8 cellular contexts compared by ENCODE assay signal in the genomic region with DNA sequence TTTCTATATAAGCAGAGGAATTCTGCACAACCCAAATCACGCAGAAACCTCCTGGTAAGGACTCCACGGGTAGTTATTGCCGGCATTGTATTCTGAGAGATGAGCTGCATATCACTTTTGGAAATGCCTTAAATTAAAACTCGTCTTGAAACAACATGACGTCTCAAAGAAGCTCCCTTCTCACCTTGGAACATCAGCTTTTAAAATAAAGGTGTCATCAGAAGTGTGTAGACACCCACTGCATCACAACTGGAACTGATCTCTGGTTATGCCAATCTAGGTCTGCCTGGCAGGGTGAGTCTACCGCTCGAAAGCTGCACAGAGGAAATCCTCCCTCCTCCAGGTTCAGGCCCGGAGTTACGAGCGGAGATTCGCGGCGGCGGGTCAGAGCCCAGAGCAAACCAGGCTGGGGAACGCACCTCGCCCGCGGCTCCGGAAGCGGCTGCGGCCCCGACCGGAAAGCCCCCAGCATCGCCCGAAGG. TPM values are rescaled to one million over a fixed set of nuclear protein-coding genes. Genes with fewer than 3 reads are reported as not detected.
A peak's percentile ranks its signal among the peaks of the same experiment; 100 is the strongest.
DNase-seq lines count a peak whose midpoint lies in the region; ATAC-seq lines count a peak whose summit lies in the region.

No MANE protein-coding gene starts in this region.

- ATAC-seq in HG03103 (IDR thresholded peaks at IDR 0.05; ENCODE audit: low read depth, unreplicated experiment) (peak; percentile 16), HG02973 (IDR thresholded peaks at IDR 0.05; ENCODE audit: unreplicated experiment) (no peak)
- peak; percentile 40 to 42 for ATAC-seq in stimulated activated naive B cell treated with anti-CD40 and anti-IgM and Interleukin-4, amounts not matched to agents 10 μg/mL and 1 μg/mL and 100 μg/mL, for 72 hours (replicated peaks)

- DNase-seq in DMS53 treated with DMSO at 0.1 percent for 48 hours (lab: John Stamatoyannopoulos, UW; ENCODE audit: unreplicated experiment), result peak; percentile 40
- no peak for DNase-seq in DMS53 (lab: John Stamatoyannopoulos, UW)
- no peak for DNase-seq in activated T-helper 2 cell treated with anti-CD3 and anti-CD28 coated beads, Interferon-gamma antibody, Interleukin-2, Interleukin-4, amounts not matched to agents 10 μg/mL and 5 μg/mL and 100 μg/mL, durations not matched to agents 14 hours and 24 hours and 36 hours (ENCODE audit: low spot score)
- DNase-seq in stimulated activated naive B cell treated with anti-CD40 and anti-IgM and Interleukin-4, amounts not matched to agents 10 μg/mL and 1 μg/mL and 100 μg/mL, for 72 hours, result no peak
- no peak for DNase-seq in cerebellar cortex (ENCODE audit: low spot score)

- intact Hi-C loops in activated T-helper 2 cell treated with anti-CD3 and anti-CD28 coated beads, Interferon-gamma antibody, Interleukin-2, Interleukin-4, amounts not matched to agents 10 μg/mL and 5 μg/mL and 100 μg/mL, durations not matched to agents 14 hours and 24 hours and 36 hours (cut with micrococcal nuclease), result loop anchor here (1.0 to 10.0 kb wide), 7 partner anchors 174 to 1638 kb away; partner anchors contain the start of genes MARCHF3 and PRRC1

- peaks cover 37% of the 10 kb centered on the region for H3K36me3 Mint-ChIP-seq in activated T-helper 2 cell treated with anti-CD3 and anti-CD28 coated beads, Interferon-gamma antibody, Interleukin-2, Interleukin-4, amounts not matched to agents 10 μg/mL and 5 μg/mL and 100 μg/mL, durations not matched to agents 14 hours and 24 hours and 36 hours (ENCODE audit: low read depth)
- H3K36me3 Mint-ChIP-seq in stimulated activated naive B cell treated with anti-CD40 and anti-IgM and Interleukin-4, amounts not matched to agents 10 μg/mL and 1 μg/mL and 100 μg/mL, for 72 hours, result peaks cover 13 to 24% of the 10 kb centered on the region in 2 donors

- H3K36me3 ChIP-seq in iPS-15b (ENCODE audit: control insufficient read depth, insufficient read depth, low read length), result no peaks in the 10 kb centered on the region

- H3K27ac Mint-ChIP-seq in activated T-helper 2 cell treated with anti-CD3 and anti-CD28 coated beads, Interferon-gamma antibody, Interleukin-2, Interleukin-4, amounts not matched to agents 10 μg/mL and 5 μg/mL and 100 μg/mL, durations not matched to agents 14 hours and 24 hours and 36 hours, result peak overlapping the region; percentile 95
- peak overlapping the region; percentile 97 for H3K27ac Mint-ChIP-seq in stimulated activated naive B cell treated with anti-CD40 and anti-IgM and Interleukin-4, amounts not matched to agents 10 μg/mL and 1 μg/mL and 100 μg/mL, for 72 hours

- H3K27me3 Mint-ChIP-seq in activated T-helper 2 cell treated with anti-CD3 and anti-CD28 coated beads, Interferon-gamma antibody, Interleukin-2, Interleukin-4, amounts not matched to agents 10 μg/mL and 5 μg/mL and 100 μg/mL, durations not matched to agents 14 hours and 24 hours and 36 hours (ENCODE audit: low read depth), result no peaks in the 10 kb centered on the region
- no peaks in the 10 kb centered on the region for H3K27me3 Mint-ChIP-seq in stimulated activated naive B cell treated with anti-CD40 and anti-IgM and Interleukin-4, amounts not matched to agents 10 μg/mL and 1 μg/mL and 100 μg/mL, for 72 hours

- H3K4me1 Mint-ChIP-seq in activated T-helper 2 cell treated with anti-CD3 and anti-CD28 coated beads, Interferon-gamma antibody, Interleukin-2, Interleukin-4, amounts not matched to agents 10 μg/mL and 5 μg/mL and 100 μg/mL, durations not matched to agents 14 hours and 24 hours and 36 hours (ENCODE audit: low read depth), result peaks cover 54% of the 10 kb centered on the region
- H3K4me1 Mint-ChIP-seq in stimulated activated naive B cell treated with anti-CD40 and anti-IgM and Interleukin-4, amounts not matched to agents 10 μg/mL and 1 μg/mL and 100 μg/mL, for 72 hours, result peaks cover 36 to 47% of the 10 kb centered on the region in 2 donors

- H3K4me1 ChIP-seq in iPS-15b (ENCODE audit: control insufficient read depth, insufficient read depth, low read length), result peaks cover 4% of the 10 kb centered on the region

- peak overlapping the region; percentile 90 for H3K4me3 Mint-ChIP-seq in activated T-helper 2 cell treated with anti-CD3 and anti-CD28 coated beads, Interferon-gamma antibody, Interleukin-2, Interleukin-4, amounts not matched to agents 10 μg/mL and 5 μg/mL and 100 μg/mL, durations not matched to agents 14 hours and 24 hours and 36 hours (ENCODE audit: low read depth)
- H3K4me3 Mint-ChIP-seq in stimulated activated naive B cell treated with anti-CD40 and anti-IgM and Interleukin-4, amounts not matched to agents 10 μg/mL and 1 μg/mL and 100 μg/mL, for 72 hours, result peak overlapping the region; percentile 88 to 89

- peak overlapping the region; percentile 60 for H3K9ac ChIP-seq in iPS-15b (ENCODE audit: low read depth, low read length)

- H3K27me3 ChIP-seq in iPS-15b (ENCODE audit: control insufficient read depth, insufficient read depth, low read length), result peaks cover 21% of the 10 kb centered on the region

- no peaks in the 10 kb centered on the region for H3K9me3 Mint-ChIP-seq in activated T-helper 2 cell treated with anti-CD3 and anti-CD28 coated beads, Interferon-gamma antibody, Interleukin-2, Interleukin-4, amounts not matched to agents 10 μg/mL and 5 μg/mL and 100 μg/mL, durations not matched to agents 14 hours and 24 hours and 36 hours
- H3K9me3 Mint-ChIP-seq in stimulated activated naive B cell treated with anti-CD40 and anti-IgM and Interleukin-4, amounts not matched to agents 10 μg/mL and 1 μg/mL and 100 μg/mL, for 72 hours, result no peaks in the 10 kb centered on the region

- peak overlapping the region; percentile 87 for H3K4me3 ChIP-seq in iPS-15b (ENCODE audit: low read depth, low read length)

- H3K9me3 ChIP-seq in iPS-15b (ENCODE audit: control insufficient read depth, insufficient read depth, low read length), result no peaks in the 10 kb centered on the region

RNA-seq across cellular contexts. Expression of gene SLC12A2, which starts 1.0 kb away (rescaled TPM):
- total RNA-seq in activated T-helper 2 cell treated with anti-CD3 and anti-CD28 coated beads, Interferon-gamma antibody, Interleukin-2, Interleukin-4, amounts not matched to agents 10 μg/mL and 5 μg/mL and 100 μg/mL, durations not matched to agents 14 hours and 24 hours and 36 hours, result 19.7 and 21.9 TPM in 2 replicates
